Comparison of ENCODE assay signal across 8 cellular contexts in the genomic region with DNA sequence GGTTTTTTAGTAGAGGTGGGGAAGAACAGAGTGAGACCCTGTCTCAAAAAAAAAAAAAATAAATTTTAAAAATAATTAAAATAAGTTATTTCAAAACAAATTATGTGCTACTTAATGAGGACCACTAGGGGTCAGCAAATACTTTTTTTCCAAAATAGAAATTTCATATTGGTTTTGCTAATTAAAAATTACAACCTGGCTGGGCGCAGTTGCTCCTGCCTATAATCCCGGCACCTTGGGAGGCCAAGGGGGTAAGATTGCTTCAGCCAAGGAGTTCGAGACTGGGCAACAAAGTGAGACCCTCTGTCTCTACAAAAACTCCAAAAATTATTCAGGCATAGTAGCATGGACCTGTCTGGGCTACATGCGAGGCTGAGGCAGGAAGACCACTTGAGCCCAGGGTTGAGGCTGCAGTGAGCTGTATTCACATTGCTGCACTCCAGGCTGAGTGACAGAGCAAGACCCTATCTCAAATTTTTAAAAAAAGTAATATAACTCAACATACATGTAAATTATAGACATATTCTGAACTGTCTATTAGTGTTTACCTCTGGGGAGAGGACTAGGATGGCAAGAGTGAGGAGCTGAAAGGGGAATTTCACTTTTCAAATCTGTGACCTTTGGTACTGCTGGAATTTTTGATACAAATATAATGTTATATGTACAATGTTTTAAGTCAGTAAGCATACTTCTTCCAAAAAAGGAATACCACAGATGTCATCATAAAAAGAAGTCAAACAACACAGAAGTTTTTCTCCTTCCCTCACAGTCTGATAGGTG. TPM values are rescaled to one million over a fixed set of nuclear protein-coding genes. Genes with fewer than 3 reads are reported as not detected.
DNase-seq lines count a peak whose midpoint lies in the region; ATAC-seq lines count a peak whose summit lies in the region.

No MANE protein-coding gene starts in this region.

- H3K4me1 Mint-ChIP-seq in naive B cell: no peaks in the 10 kb centered on the region

- peak; percentile 31 for DNase-seq in NCI-H1092 treated with DMSO at 0.1 percent for 48 hours (lab: John Stamatoyannopoulos, UW)
- DNase-seq in NCI-H1092 (lab: John Stamatoyannopoulos, UW): no peak
- DNase-seq in NAMALWA (ENCODE audit: low spot score): peak; percentile 62
- peak; percentile 56 for DNase-seq in cerebellar cortex (ENCODE audit: low spot score)
- DNase-seq in naive B cell: peak; percentile 25
- DNase-seq in stimulated activated CD4-positive, alpha-beta T cell treated with anti-CD3 and anti-CD28 coated beads, Interleukin-4, amount 100 ng/mL, for 24 hours: no peak
- DNase-seq in activated naive CD4-positive, alpha-beta T cell treated with anti-CD3 and anti-CD28 coated beads, Interleukin-2, amount 50 U/mL, for 16 hours: no peak

- H3K27me3 Mint-ChIP-seq in naive B cell: peaks cover 21 to 30% (median 22%) of the 10 kb centered on the region in 3 donors

- no peak overlapping the region for H3K27ac Mint-ChIP-seq in naive B cell

- H3K36me3 Mint-ChIP-seq in naive B cell: no peaks in the 10 kb centered on the region

- H3K4me3 Mint-ChIP-seq in naive B cell: no peak overlapping the region

- no peaks in the 10 kb centered on the region for H3K9me3 Mint-ChIP-seq in naive B cell

- no peak for ATAC-seq in naive B cell (ENCODE audit: low read depth in 2 of 2)
- no peak for ATAC-seq in HG03378 (IDR thresholded peaks at IDR 0.05; ENCODE audit: unreplicated experiment)

RNA-seq across cellular contexts. Expression of a gene that starts 8.1 kb away (rescaled TPM):
- not detected for polyA plus RNA-seq in naive B cell (ENCODE audit: low read depth in 6 of 6)

RNA-seq across cellular contexts. Expression of a gene that starts 36.9 kb away (rescaled TPM):
- polyA plus RNA-seq in naive B cell (ENCODE audit: low read depth in 6 of 6): 10 to 100 TPM; 20.2 to 28.1 (median 24.5) TPM

RNA-seq across cellular contexts. Expression of a gene that starts 37.2 kb away (rescaled TPM):
- polyA plus RNA-seq in naive B cell (ENCODE audit: low read depth in 6 of 6): 10 to 100 TPM; 21.1 to 68.5 (median 39.1) TPM

RNA-seq across cellular contexts. Expression of a gene that starts 54.3 kb away (rescaled TPM):
- not detected for polyA plus RNA-seq in naive B cell (ENCODE audit: low read depth in 6 of 6)

Comparison
In these comparisons a context has a peak if more than half of its experiments do, and no peak if none do; other contexts are left out.
1. DNase-seq: peak in NCI-H1092 treated with DMSO at 0.1 percent for 48 hours (single experiment), NAMALWA (single experiment), cerebellar cortex (single experiment) and naive B cell (single experiment); none in NCI-H1092 (single experiment), stimulated activated CD4-positive, alpha-beta T cell treated with anti-CD3 and anti-CD28 coated beads, Interleukin-4, amount 100 ng/mL, for 24 hours (single experiment) and activated naive CD4-positive, alpha-beta T cell treated with anti-CD3 and anti-CD28 coated beads, Interleukin-2, amount 50 U/mL, for 16 hours (single experiment).